In the genomic region with DNA sequence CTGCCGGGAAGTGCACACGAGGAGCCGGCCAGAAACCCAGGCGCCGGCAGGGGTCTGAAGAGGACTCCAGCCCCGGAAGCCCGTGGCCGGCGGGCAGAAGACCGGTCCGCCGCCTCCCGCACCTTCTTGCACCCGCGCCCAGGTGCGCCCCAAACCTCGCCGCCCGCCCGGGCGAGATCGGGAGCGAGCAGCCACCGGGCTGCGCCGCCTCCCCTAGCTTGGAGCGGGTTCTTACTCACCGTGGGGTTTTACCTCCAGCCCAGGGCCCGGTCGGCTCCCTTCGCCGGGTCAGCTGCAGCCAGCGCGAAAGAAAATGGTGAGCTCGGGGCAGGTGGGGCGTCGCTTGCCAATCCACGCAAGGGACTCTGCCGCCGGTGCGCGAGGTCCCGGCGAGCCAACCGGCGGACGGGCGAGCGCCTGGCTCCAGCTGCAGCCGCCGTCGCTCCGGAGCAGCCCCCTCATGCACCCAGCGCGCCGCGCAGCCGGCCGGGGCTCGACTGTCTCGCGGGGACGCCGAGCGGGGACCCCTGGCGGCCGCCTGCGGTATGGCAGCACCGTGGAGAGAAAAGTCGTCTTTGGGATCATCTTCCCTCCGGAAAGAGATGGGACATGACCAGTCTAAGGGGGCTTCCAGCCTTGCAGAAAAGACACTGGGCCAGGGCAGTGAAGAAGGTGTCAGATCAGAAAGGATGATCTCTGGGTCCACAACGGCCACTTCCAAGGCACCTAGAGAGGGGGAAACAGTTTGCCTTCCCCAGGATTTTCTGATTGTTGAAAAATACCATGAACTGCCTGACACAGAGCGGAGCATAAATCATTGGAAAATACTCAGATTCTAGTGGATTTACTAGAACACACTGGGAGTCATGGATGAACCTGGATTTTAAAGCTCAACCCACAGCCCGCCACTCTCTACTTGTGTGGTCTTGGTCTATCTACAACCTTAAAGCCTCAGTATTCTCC, we compare ENCODE assay signal across 8 cellular contexts. TPM values are rescaled to one million over a fixed set of nuclear protein-coding genes. Genes with fewer than 3 reads are reported as not detected.
DNase-seq lines count a peak whose midpoint lies in the region; ATAC-seq, FAIRE-seq and TF ChIP-seq lines count a peak whose summit lies in the region.

Gene MOB3B (minus strand): TSS at position 499 of the 963 bp plus-strand sequence. CDS start 74,264 bp downstream, outside the sequence.

- FAIRE-seq in frontal cortex (lab: Jason Lieb, UNC) = no peak

- peak; percentile 96 for TF ChIP-seq CTCF in RWPE2 (IDR thresholded peaks at IDR 0.05; ENCODE audit: poor library complexity, severe bottlenecking)

- H3K4me3 ChIP-seq in HUES64 (ENCODE audit: low read length) = peak within 1 kb of the TSS; percentile 84
- peak within 1 kb of the TSS; percentile 60 for H3K4me3 ChIP-seq in RWPE2 (ENCODE audit: severe bottlenecking)
- peak within 1 kb of the TSS; percentile 63 to 99 for H3K4me3 ChIP-seq in neuronal stem cell (ENCODE audit: low read length in 2 of 2)
- H3K4me3 ChIP-seq in subcutaneous abdominal adipose tissue (ENCODE audit: low read depth in 1 of 5, low read length in 5 of 5) = peak within 1 kb of the TSS; percentile 77 to 92 (median 82)

- H3K9ac ChIP-seq in HUES64 (ENCODE audit: low read depth, low read length) (peak within 1 kb of the TSS; percentile 87), neuronal stem cell (ENCODE audit: low read depth, low read length, poor library complexity) (peak within 1 kb of the TSS; percentile 96), subcutaneous abdominal adipose tissue (ENCODE audit: low read length in 5 of 5) (peak within 1 kb of the TSS; percentile 58 to 93 (median 86))

- H3K9me3 ChIP-seq in HUES64 (ENCODE audit: insufficient read depth, low read depth, low read length) (no peaks in the 10 kb centered on the region), RWPE2 (ENCODE audit: severe bottlenecking) (no peaks in the 10 kb centered on the region), neuronal stem cell (replicated peaks in 1 of 2; ENCODE audit: control insufficient read depth in 2 of 2, insufficient read depth in 1 of 2, low read depth in 1 of 2, low read length in 2 of 2) (peaks cover 0 to 1% of the 10 kb centered on the region in 2 donors), subcutaneous abdominal adipose tissue (ENCODE audit: control insufficient read depth in 5 of 5, low read length in 5 of 5) (no peaks in the 10 kb centered on the region)

- H2AK5ac ChIP-seq in neuronal stem cell (ENCODE audit: low read depth, low read length) = peak within 1 kb of the TSS; percentile 76

- H4K8ac ChIP-seq in neuronal stem cell (ENCODE audit: low read depth, low read length) = no peak within 1 kb of the TSS

- H3K27ac ChIP-seq in HUES64 (ENCODE audit: low read depth, low read length) (peak within 1 kb of the TSS; percentile 69), RWPE2 (ENCODE audit: poor library complexity, severe bottlenecking) (peak within 1 kb of the TSS; percentile 99), neuronal stem cell (replicated peaks; ENCODE audit: low read length) (peak within 1 kb of the TSS; percentile 88), subcutaneous abdominal adipose tissue (ENCODE audit: low read depth, low read length) (peak within 1 kb of the TSS; percentile 82)

- H3K23ac ChIP-seq in neuronal stem cell (ENCODE audit: low read depth, low read length, poor library complexity) = peak within 1 kb of the TSS; percentile 45

- no peak within 1 kb of the TSS for H2BK12ac ChIP-seq in neuronal stem cell (ENCODE audit: low read length)

- H4K91ac ChIP-seq in neuronal stem cell (ENCODE audit: low read depth, low read length, poor library complexity) = no peak within 1 kb of the TSS

- no peaks in the 10 kb centered on the region for H3K36me3 ChIP-seq in HUES64 (ENCODE audit: insufficient read depth, low read length)
- peaks cover 9% of the 10 kb centered on the region for H3K36me3 ChIP-seq in RWPE2 (ENCODE audit: low read depth)
- peaks cover 2 to 41% of the 10 kb centered on the region in 2 donors for H3K36me3 ChIP-seq in neuronal stem cell (replicated peaks in 1 of 2; ENCODE audit: control insufficient read depth in 2 of 2, insufficient read depth in 2 of 2, low read length in 2 of 2)
- H3K36me3 ChIP-seq in subcutaneous abdominal adipose tissue (ENCODE audit: control insufficient read depth in 5 of 5, insufficient read depth in 5 of 5, low read length in 5 of 5) = no peaks in the 10 kb centered on the region

- H2AFZ ChIP-seq in neuronal stem cell (ENCODE audit: low read length) = peak within 1 kb of the TSS; percentile 93

- H2BK15ac ChIP-seq in neuronal stem cell (ENCODE audit: low read length) = peak within 1 kb of the TSS; percentile 73

- peak within 1 kb of the TSS; percentile 59 for H3K4me2 ChIP-seq in neuronal stem cell (ENCODE audit: insufficient read depth, low read length, poor library complexity, severe bottlenecking)

- H3K79me1 ChIP-seq in neuronal stem cell (ENCODE audit: low read depth, low read length) = peaks cover 2% of the 10 kb centered on the region

- peak within 1 kb of the TSS; percentile 98 for H3K18ac ChIP-seq in neuronal stem cell (ENCODE audit: low read length)

- DNase-seq in DMS 273 (lab: John Stamatoyannopoulos, UW; ENCODE audit: unreplicated experiment) (peak; percentile 92), RWPE2 (ENCODE audit: low spot score) (peak; percentile 76), frontal cortex (ENCODE audit: low spot score in 2 of 2) (peak; percentile 78 to 79), neuronal stem cell (ENCODE audit: low spot score) (peak; percentile 82)
- peak; percentile 79 for DNase-seq in activated naive CD4-positive, alpha-beta T cell treated with Interleukin-2 at 50 U/mL for 16 hours

- peak within 1 kb of the TSS; percentile 76 for H2BK120ac ChIP-seq in neuronal stem cell (ENCODE audit: low read depth, low read length)

- ATAC-seq in GM21447 (IDR thresholded peaks at IDR 0.05; ENCODE audit: unreplicated experiment) = peak; percentile 72
- ATAC-seq in RWPE2 (ENCODE audit: low read depth) = peak; percentile 61

- H2BK5ac ChIP-seq in neuronal stem cell (ENCODE audit: low read length) = peak within 1 kb of the TSS; percentile 76

- peaks cover 5% of the 10 kb centered on the region for H3K27me3 ChIP-seq in HUES64 (ENCODE audit: insufficient read depth, low read length)
- no peaks in the 10 kb centered on the region for H3K27me3 ChIP-seq in RWPE2 (ENCODE audit: insufficient read depth, poor library complexity, severe bottlenecking)
- H3K27me3 ChIP-seq in neuronal stem cell (ENCODE audit: control insufficient read depth in 3 of 3, insufficient read depth in 3 of 3, low read depth in 1 of 3, low read length in 3 of 3) = no peaks in the 10 kb centered on the region
- H3K27me3 ChIP-seq in subcutaneous abdominal adipose tissue (ENCODE audit: control insufficient read depth in 5 of 5, insufficient read depth in 4 of 5, low read length in 5 of 5) = no peaks in the 10 kb centered on the region

- no peak within 1 kb of the TSS for H3K14ac ChIP-seq in neuronal stem cell (ENCODE audit: low read length)

- no peak within 1 kb of the TSS for H3K4ac ChIP-seq in neuronal stem cell (ENCODE audit: low read length)

- 3% methylated on average over 74 of the region's 74 CpGs for WGBS in HUES64
- WGBS in neuronal stem cell (ENCODE audit: extremely low coverage in 2 of 2, insufficient read length in 2 of 2, insufficient replicate concordance in 1 of 2), 2 donors = no CpG with 5 or more reads among the region's 74 CpGs

- H3K4me1 ChIP-seq in HUES64 (ENCODE audit: insufficient read depth, low read length) = peaks cover 29% of the 10 kb centered on the region
- H3K4me1 ChIP-seq in RWPE2 (ENCODE audit: insufficient read depth, poor library complexity, severe bottlenecking) = peaks cover 50% of the 10 kb centered on the region
- H3K4me1 ChIP-seq in neuronal stem cell (ENCODE audit: control insufficient read depth in 2 of 2, insufficient read depth in 1 of 2, low read depth in 1 of 2, low read length in 2 of 2) = peaks cover 19 to 32% of the 10 kb centered on the region in 2 donors
- H3K4me1 ChIP-seq in subcutaneous abdominal adipose tissue (ENCODE audit: control insufficient read depth in 5 of 5, insufficient read depth in 5 of 5, low read length in 5 of 5) = peaks cover 0 to 26% (median 16%) of the 10 kb centered on the region in 5 donors

RNA-seq across cellular contexts. Expression of gene MOB3B, which starts in this region (rescaled TPM):
- polyA plus RNA-seq in HUES64 (2013, experiment 1 of 2) = 9.2 TPM
- polyA plus RNA-seq in HUES64 (2013, experiment 2 of 2) = 10.8 TPM
- 2.9 TPM for total RNA-seq in frontal cortex
- polyA plus RNA-seq in neuronal stem cell (2013, experiment 1 of 2) = 20.2 TPM
- 20.9 TPM for polyA plus RNA-seq in neuronal stem cell (2013, experiment 2 of 2)

Comparison
In these comparisons a context has a peak if more than half of its experiments do, and no peak if none do; other contexts are left out.
1. Peak in every context shown above with its lines: DNase-seq, ATAC-seq, H3K4me3 ChIP-seq and H3K27ac ChIP-seq.